In genomic region chr4:75144475-75144874, GRCh38 we compare ENCODE assay signal across 1 cellular context.
TF ChIP-seq lines count a peak whose summit lies in the region.

No MANE protein-coding gene starts in this region.

TF ChIP-seq in WTC11, 78 proteins besides CTCF, POLR2A, EP300 and RAD21 (continued from another document):
- TF ChIP-seq ATF2 (CRISPR knock-in tag; IDR thresholded peaks at IDR 0.05; ENCODE audit: borderline replicate concordance, low read depth) (no peak), ZNF219 (CRISPR knock-in tag; IDR thresholded peaks at IDR 0.05; ENCODE audit: borderline replicate concordance) (no peak)
